8 cellular contexts compared by ENCODE assay signal in genomic region chr22:43014876-43015676, GRCh38. TPM values are rescaled to one million over a fixed set of nuclear protein-coding genes. Genes with fewer than 3 reads are reported as not detected.
DNase-seq lines count a peak whose midpoint lies in the region; ATAC-seq and TF ChIP-seq lines count a peak whose summit lies in the region.

PACSIN2 (minus strand) TSS chr22:43015149; CDS start chr22:42912080, 103,069 bp downstream.

- TF ChIP-seq CTCF in OCI-LY1 (IDR thresholded peaks at IDR 0.05; ENCODE audit: low read length) (no peak), endothelial cell (IDR thresholded peaks at IDR 0.05; ENCODE audit: unreplicated experiment) (no peak)

- H3K27ac ChIP-seq in OCI-LY1 (ENCODE audit: low read depth, low read length, poor library complexity, severe bottlenecking): no peak within 1 kb of the TSS

- H3K79me2 ChIP-seq in OCI-LY1 (ENCODE audit: insufficient read depth, low read length): no peaks in the 10 kb centered on the region

- peak; percentile 84 for ATAC-seq in GM21526 (IDR thresholded peaks at IDR 0.05; ENCODE audit: low FRiP score, unreplicated experiment)

- peak; percentile 90 for DNase-seq in DMS 273 treated with DMSO at 0.1 percent for 48 hours (lab: John Stamatoyannopoulos, UW)
- DNase-seq in HuH-7 (ENCODE audit: low spot score): peak; percentile 97
- peak; percentile 99 for DNase-seq in activated CD8-positive, alpha-beta memory T cell treated with anti-CD3 and anti-CD28 coated beads, Interleukin-2, amount 50 U/mL, for 4 hours
- DNase-seq in endothelial cell (ENCODE audit: low spot score): peak; percentile 100
- DNase-seq in midbrain (lab: John Stamatoyannopoulos, UW): peak; percentile 98
- peak; percentile 98 to 99 for DNase-seq in stimulated activated CD8-positive, alpha-beta memory T cell treated with anti-CD3 and anti-CD28 coated beads, Interleukin-15, amount 100 ng/mL, for 48 hours (ENCODE audit: low read depth in 2 of 2)

- peaks cover 21% of the 10 kb centered on the region for H3K4me1 ChIP-seq in OCI-LY1 (ENCODE audit: insufficient read depth, low read length, severe bottlenecking)

- H3K9me2 ChIP-seq in OCI-LY1 (ENCODE audit: low read depth, low read length): no peaks in the 10 kb centered on the region

- H3K4me3 Mint-ChIP-seq in endothelial cell (ENCODE audit: unreplicated experiment): peak within 1 kb of the TSS; percentile 97

- no peaks in the 10 kb centered on the region; the same call in 1 of the 2 replicates for H3K36me3 ChIP-seq in OCI-LY1 (ENCODE audit: insufficient read depth, low read length)

- no peaks in the 10 kb centered on the region for H3K27me3 ChIP-seq in OCI-LY1 (ENCODE audit: insufficient read depth, low read length)

- peak within 1 kb of the TSS; percentile 79 for H3K4me3 ChIP-seq in OCI-LY1 (ENCODE audit: low read depth, low read length, poor library complexity, severe bottlenecking)

- H3K4me1 Mint-ChIP-seq in endothelial cell (ENCODE audit: unreplicated experiment): peaks cover 28% of the 10 kb centered on the region

- H2AFZ ChIP-seq in OCI-LY1 (ENCODE audit: low read length): peak within 1 kb of the TSS; percentile 60; the same call in 1 of the 2 replicates

- H3F3A ChIP-seq in OCI-LY1 (ENCODE audit: insufficient read depth, low read length): no peaks in the 10 kb centered on the region

- no peaks in the 10 kb centered on the region for H4K20me1 ChIP-seq in OCI-LY1 (ENCODE audit: insufficient read depth, low read length)

- peak within 1 kb of the TSS; percentile 94 for H3K27ac Mint-ChIP-seq in endothelial cell (ENCODE audit: unreplicated experiment)

- H3K27me3 Mint-ChIP-seq in endothelial cell (ENCODE audit: unreplicated experiment): peaks cover 9% of the 10 kb centered on the region

- H3K36me3 Mint-ChIP-seq in endothelial cell (ENCODE audit: low read depth, unreplicated experiment): peaks cover 3% of the 10 kb centered on the region

- H3K9me3 ChIP-seq in OCI-LY1 (ENCODE audit: low read length): no peaks in the 10 kb centered on the region

- peak within 1 kb of the TSS; percentile 96 for H3K4me2 ChIP-seq in OCI-LY1 (ENCODE audit: low read length)

- H3K9ac ChIP-seq in OCI-LY1 (ENCODE audit: low read length): peak within 1 kb of the TSS; percentile 65

- no peaks in the 10 kb centered on the region for H3K9me3 Mint-ChIP-seq in endothelial cell (ENCODE audit: unreplicated experiment)

RNA-seq across cellular contexts. Expression of gene PACSIN2, which starts in this region (rescaled TPM):
- 93.7 TPM for total RNA-seq in endothelial cell (ENCODE audit: unreplicated experiment)
